ENCODE assay signal across 20 cellular contexts in genomic region chr1:6511461-6512244, GRCh38. TPM values are rescaled to one million over a fixed set of nuclear protein-coding genes. Genes with fewer than 3 reads are reported as not detected.
"Had no signal": no experiment of that assay in that cellular context is flagged by ENCODE, and none has a peak within 500 bp of the region (broad histone marks: within the 10 kb centered on the region; RNA-seq: fewer than 3 reads in every experiment).

No MANE protein-coding gene starts in this region.

- H3K27ac ChIP-seq: epithelial cell of prostate, lower lobe of right lung, neutrophil, suprapubic skin had no signal

- ATAC-seq: left cardiac atrium had no signal

- H3K27me3 Mint-ChIP-seq: type B pancreatic cell had no signal

- H3K9me3 ChIP-seq: lower lobe of right lung, neutrophil, suprapubic skin had no signal

- DNase-seq: activated CD4-positive, alpha-beta T cell treated with anti-CD3 and anti-CD28 coated beads, Interleukin-2, amount 50 U/mL, for 4 hours; activated CD4-positive, CD25-positive, alpha-beta regulatory T cell treated with anti-CD3 and anti-CD28 coated beads, Interleukin-2, amount 50 U/mL, for 72 hours; activated naive CD4-positive, alpha-beta T cell; activated T-cell treated with anti-CD3 and anti-CD28 coated beads for 4 hours; anterior cingulate cortex; foreskin melanocyte; head of caudate nucleus; left cardiac atrium; lower lobe of right lung; midbrain; stimulated activated CD4-positive, alpha-beta T cell treated with anti-CD3 and anti-CD28 coated beads, Interleukin-4, amount 100 ng/mL, for 24 hours; stimulated activated naive CD4-positive, alpha-beta T cell treated with Interleukin-2 at 50 U/mL for 16 hours; T-helper 9 cell had no signal

- H3K36me3 ChIP-seq: lower lobe of right lung, neutrophil, suprapubic skin had no signal

- H3K27me3 ChIP-seq: suprapubic skin had no signal

- H3K9me3 Mint-ChIP-seq: dendritic cell treated with granulocyte-macrophage colony-stimulating factor and Interleukin-4, amounts not matched to agents 40 ng/mL and 50 ng/mL, for 4 days; type B pancreatic cell had no signal

- H3K4me3 Mint-ChIP-seq: dendritic cell treated with granulocyte-macrophage colony-stimulating factor and Interleukin-4, amounts not matched to agents 40 ng/mL and 50 ng/mL, for 4 days; type B pancreatic cell had no signal

- H3K27ac Mint-ChIP-seq: dendritic cell treated with granulocyte-macrophage colony-stimulating factor and Interleukin-4, amounts not matched to agents 40 ng/mL and 50 ng/mL, for 4 days; type B pancreatic cell had no signal

- H3K4me3 ChIP-seq: lower lobe of right lung, skin epidermis, suprapubic skin had no signal

- H3K4me1 ChIP-seq: lower lobe of right lung, suprapubic skin had no signal

- H3K36me3 Mint-ChIP-seq: type B pancreatic cell had no signal

RNA-seq across cellular contexts. Expression of gene TAS1R1, which starts 43.5 kb away (rescaled TPM):
- total RNA-seq: left cardiac atrium, posterior vena cava had no signal
